ENCODE assay signal across 8 cellular contexts in genomic region chr1:89200668-89201488, GRCh38. TPM values are rescaled to one million over a fixed set of nuclear protein-coding genes. Genes with fewer than 3 reads are reported as not detected.
DNase-seq lines count a peak whose midpoint lies in the region; ATAC-seq and TF ChIP-seq lines count a peak whose summit lies in the region.

No MANE protein-coding gene starts in this region.

- H3K4me1 ChIP-seq in testis, result no peaks in the 10 kb centered on the region

- intact Hi-C loops in left ventricle myocardium superior (cut with micrococcal nuclease) (loop anchor here (10.0 kb wide), 1 partner anchor 154 kb away; no protein-coding TSS in a partner anchor), testis (cut with DNase I; ENCODE audit: low total_unique reads) (no loop called here)

- 49 to 63% methylated on average over 5 of the region's 5 CpGs for WGBS in testis, 2 donors

- no peaks in the 10 kb centered on the region for H3K27me3 ChIP-seq in GM06990 (replicated peaks; ENCODE audit: control insufficient read depth, insufficient read depth, low read length)
- no peaks in the 10 kb centered on the region for H3K27me3 ChIP-seq in testis

- H3K36me3 ChIP-seq in GM06990 (ENCODE audit: control insufficient read depth, insufficient read depth, low read length), result no peaks in the 10 kb centered on the region
- H3K36me3 ChIP-seq in testis (ENCODE audit: low read depth, missing control alignments), result no peaks in the 10 kb centered on the region

- peaks cover 16% of the 10 kb centered on the region for H3K4me1 Mint-ChIP-seq in WTC11

- H3K4me3 ChIP-seq in GM06990 (replicated peaks; ENCODE audit: low read depth, low read length) (no peak overlapping the region), testis (no peak overlapping the region)

- H3K9me3 Mint-ChIP-seq in WTC11, result peaks cover 31% of the 10 kb centered on the region

- H3K27ac ChIP-seq in testis, result no peak overlapping the region

- POLR2A ChIA-PET in WTC11 (lab: Charles Lee), result no interaction called here

- no peak overlapping the region for H3K4me3 Mint-ChIP-seq in WTC11

- H3K27ac Mint-ChIP-seq in WTC11, result no peak overlapping the region

- no peak for TF ChIP-seq CTCF in GM06990 (IDR thresholded peaks at IDR 0.05; ENCODE audit: insufficient read depth, low read length, poor library complexity, severe bottlenecking)
- no peak for TF ChIP-seq CTCF in WTC11 (IDR thresholded peaks at IDR 0.05)
- TF ChIP-seq CTCF in testis (IDR thresholded peaks at IDR 0.05), result no peak

- H3K36me3 Mint-ChIP-seq in WTC11, result peaks cover 19% of the 10 kb centered on the region

- peak; percentile 73 for ATAC-seq in GM21423 (IDR thresholded peaks at IDR 0.05; ENCODE audit: unreplicated experiment)
- peak; percentile 72 for ATAC-seq in HG03558 (IDR thresholded peaks at IDR 0.05; ENCODE audit: extremely low read depth, unreplicated experiment)
- peak; percentile 16 for ATAC-seq in left ventricle myocardium superior
- no peak for ATAC-seq in WTC11

- no peaks in the 10 kb centered on the region for H3K27me3 Mint-ChIP-seq in WTC11 (ENCODE audit: low read depth)

- H3K9me3 ChIP-seq in testis, result no peaks in the 10 kb centered on the region

- TF ChIP-seq POLR2A in testis (IDR thresholded peaks at IDR 0.05), result no peak

- CTCF ChIA-PET in WTC11 (lab: Charles Lee), result no interaction called here

- DNase-seq in GM06990 (ENCODE audit: extremely low read depth, insufficient read length), result peak; percentile 59
- no peak for DNase-seq in left ventricle myocardium superior
- no peak for DNase-seq in WTC11 (ENCODE audit: low spot score)
- no peak for DNase-seq in testis
- DNase-seq in activated CD4-positive, CD25-positive, alpha-beta regulatory T cell treated with anti-CD3 and anti-CD28 coated beads, Interleukin-2, amount 50 U/mL, for 72 hours, result no peak
- no peak for DNase-seq in midbrain (lab: John Stamatoyannopoulos, UW)

TF ChIP-seq in WTC11, 78 proteins besides CTCF, POLR2A, EP300 and RAD21:
- TF ChIP-seq JUN (CRISPR knock-in tag; IDR thresholded peaks at IDR 0.05) (no peak), ZBTB21 (CRISPR knock-in tag; IDR thresholded peaks at IDR 0.05; ENCODE audit: borderline replicate concordance) (no peak), NR1H2 (CRISPR knock-in tag; IDR thresholded peaks at IDR 0.05) (no peak), CREB1 (CRISPR knock-in tag; IDR thresholded peaks at IDR 0.05) (no peak), JAZF1 (CRISPR knock-in tag; IDR thresholded peaks at IDR 0.05) (no peak), ZNF138 (CRISPR knock-in tag; conservative IDR thresholded peaks at IDR 0.05) (no peak), FOXP1 (CRISPR knock-in tag; IDR thresholded peaks at IDR 0.05; ENCODE audit: borderline replicate concordance) (no peak)
- TF ChIP-seq, protein P1, sequence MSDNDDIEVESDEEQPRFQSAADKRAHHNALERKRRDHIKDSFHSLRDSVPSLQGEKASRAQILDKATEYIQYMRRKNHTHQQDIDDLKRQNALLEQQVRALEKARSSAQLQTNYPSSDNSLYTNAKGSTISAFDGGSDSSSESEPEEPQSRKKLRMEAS (CRISPR knock-in tag; IDR thresholded peaks at IDR 0.05), result no peak

RNA-seq across cellular contexts. Expression of gene GBP4, which starts 2.1 kb away (rescaled TPM):
- total RNA-seq in left ventricle myocardium superior (8.8 TPM), WTC11 (2021) (0.05 to 0.09 TPM (median 0.09 TPM) in 3 replicates), testis (1 to 10 TPM; 2.2 to 5.7 TPM)
- polyA plus RNA-seq in testis (ENCODE audit: insufficient read depth, low read depth, low replicate concordance), result 12.3 TPM

RNA-seq across cellular contexts. Expression of gene GBP7, which starts 25.1 kb away (rescaled TPM):
- total RNA-seq in left ventricle myocardium superior (not detected), WTC11 (2021) (not detected in 3 replicates), testis (not detected)
- 0.12 TPM for polyA plus RNA-seq in testis (ENCODE audit: insufficient read depth, low read depth, low replicate concordance)
